Comparison of ENCODE assay signal across 1 cellular context in the genomic region with DNA sequence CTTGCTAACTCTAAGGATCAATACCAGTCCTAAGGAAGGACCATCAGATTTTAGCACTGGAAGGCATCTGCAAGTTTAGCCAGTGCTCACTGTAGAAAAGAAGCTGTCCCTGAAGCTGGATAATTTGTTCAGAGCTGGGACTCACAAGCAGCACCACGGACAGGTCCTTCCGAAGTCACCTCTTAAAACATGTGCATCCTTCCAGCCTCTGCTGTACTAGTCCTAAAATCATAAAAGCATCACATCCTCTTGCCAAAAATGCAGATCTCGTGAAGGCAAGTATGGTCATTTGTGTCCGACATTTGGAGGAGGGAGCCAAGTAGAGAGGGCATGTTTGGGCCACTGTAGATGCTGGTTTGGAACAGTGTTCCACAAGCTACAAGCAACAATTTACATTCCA.
TF ChIP-seq lines count a peak whose summit lies in the region.

No MANE protein-coding gene starts in this region.

TF ChIP-seq in K562, 482 proteins besides CTCF, POLR2A, EP300 and RAD21 (continued from another document):
- TF ChIP-seq, protein P1, sequence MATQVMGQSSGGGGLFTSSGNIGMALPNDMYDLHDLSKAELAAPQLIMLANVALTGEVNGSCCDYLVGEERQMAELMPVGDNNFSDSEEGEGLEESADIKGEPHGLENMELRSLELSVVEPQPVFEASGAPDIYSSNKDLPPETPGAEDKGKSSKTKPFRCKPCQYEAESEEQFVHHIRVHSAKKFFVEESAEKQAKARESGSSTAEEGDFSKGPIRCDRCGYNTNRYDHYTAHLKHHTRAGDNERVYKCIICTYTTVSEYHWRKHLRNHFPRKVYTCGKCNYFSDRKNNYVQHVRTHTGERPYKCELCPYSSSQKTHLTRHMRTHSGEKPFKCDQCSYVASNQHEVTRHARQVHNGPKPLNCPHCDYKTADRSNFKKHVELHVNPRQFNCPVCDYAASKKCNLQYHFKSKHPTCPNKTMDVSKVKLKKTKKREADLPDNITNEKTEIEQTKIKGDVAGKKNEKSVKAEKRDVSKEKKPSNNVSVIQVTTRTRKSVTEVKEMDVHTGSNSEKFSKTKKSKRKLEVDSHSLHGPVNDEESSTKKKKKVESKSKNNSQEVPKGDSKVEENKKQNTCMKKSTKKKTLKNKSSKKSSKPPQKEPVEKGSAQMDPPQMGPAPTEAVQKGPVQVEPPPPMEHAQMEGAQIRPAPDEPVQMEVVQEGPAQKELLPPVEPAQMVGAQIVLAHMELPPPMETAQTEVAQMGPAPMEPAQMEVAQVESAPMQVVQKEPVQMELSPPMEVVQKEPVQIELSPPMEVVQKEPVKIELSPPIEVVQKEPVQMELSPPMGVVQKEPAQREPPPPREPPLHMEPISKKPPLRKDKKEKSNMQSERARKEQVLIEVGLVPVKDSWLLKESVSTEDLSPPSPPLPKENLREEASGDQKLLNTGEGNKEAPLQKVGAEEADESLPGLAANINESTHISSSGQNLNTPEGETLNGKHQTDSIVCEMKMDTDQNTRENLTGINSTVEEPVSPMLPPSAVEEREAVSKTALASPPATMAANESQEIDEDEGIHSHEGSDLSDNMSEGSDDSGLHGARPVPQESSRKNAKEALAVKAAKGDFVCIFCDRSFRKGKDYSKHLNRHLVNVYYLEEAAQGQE (CRISPR knock-in tag; IDR thresholded peaks at IDR 0.05; ENCODE audit: low read depth), result 0 out of 2 replicates have a peak, but pooled peaks have one; percentile 57
- TF ChIP-seq, protein P2, sequence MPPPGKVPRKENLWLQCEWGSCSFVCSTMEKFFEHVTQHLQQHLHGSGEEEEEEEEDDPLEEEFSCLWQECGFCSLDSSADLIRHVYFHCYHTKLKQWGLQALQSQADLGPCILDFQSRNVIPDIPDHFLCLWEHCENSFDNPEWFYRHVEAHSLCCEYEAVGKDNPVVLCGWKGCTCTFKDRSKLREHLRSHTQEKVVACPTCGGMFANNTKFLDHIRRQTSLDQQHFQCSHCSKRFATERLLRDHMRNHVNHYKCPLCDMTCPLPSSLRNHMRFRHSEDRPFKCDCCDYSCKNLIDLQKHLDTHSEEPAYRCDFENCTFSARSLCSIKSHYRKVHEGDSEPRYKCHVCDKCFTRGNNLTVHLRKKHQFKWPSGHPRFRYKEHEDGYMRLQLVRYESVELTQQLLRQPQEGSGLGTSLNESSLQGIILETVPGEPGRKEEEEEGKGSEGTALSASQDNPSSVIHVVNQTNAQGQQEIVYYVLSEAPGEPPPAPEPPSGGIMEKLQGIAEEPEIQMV (tag; conservative IDR thresholded peaks at IDR 0.05; ENCODE audit: low read depth), result no peak
- TF ChIP-seq U2AF1 (optimal IDR thresholded peaks at IDR 0.05; ENCODE audit: low read depth, low read length) (no peak), NCOA2 (IDR thresholded peaks at IDR 0.05; ENCODE audit: partially characterized antibody in 2 of 2) (no peak), SAFB2 (IDR thresholded peaks at IDR 0.05; ENCODE audit: borderline replicate concordance, low read depth, low read length, severe bottlenecking) (no peak)
TF ChIP-seq in K562: peak in this region for 2.
